ENCODE assay signal across 17 cellular contexts in the genomic region with DNA sequence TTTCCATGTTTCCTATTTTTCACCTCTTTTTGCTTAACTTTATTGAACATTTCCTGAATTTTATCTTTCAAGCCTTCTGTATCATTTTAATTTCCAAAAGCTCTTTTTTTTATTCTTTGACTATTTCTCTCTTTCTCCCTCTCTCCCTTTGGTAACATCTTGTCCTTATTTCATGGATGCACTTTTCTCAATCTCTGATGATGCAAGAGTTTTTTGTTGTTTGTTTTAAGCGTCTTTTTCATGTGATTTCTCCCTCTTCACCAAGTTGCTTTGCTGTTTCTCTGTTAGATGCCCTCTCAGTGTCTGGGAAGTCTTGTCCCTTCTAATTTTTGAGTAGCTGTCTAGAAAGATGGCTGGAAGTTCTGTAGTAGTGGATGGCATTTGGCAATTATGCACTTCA.
DNase-seq lines count a peak whose midpoint lies in the region; ATAC-seq and TF ChIP-seq lines count a peak whose summit lies in the region.
"Had no signal": no experiment of that assay in that cellular context is flagged by ENCODE, and none has a peak within 500 bp of the region (broad histone marks: within the 10 kb centered on the region; RNA-seq: fewer than 3 reads in every experiment).

No MANE protein-coding gene starts in this region.

- H3K9ac ChIP-seq in GM23248, result no peak overlapping the region

- H3K27ac ChIP-seq in GM23338 (ENCODE audit: low read depth) (no peak overlapping the region), thoracic aorta (peak overlapping the region; percentile 63 to 83), GM23248 (no peak overlapping the region)

- H3K9me3 ChIP-seq in thoracic aorta (no peaks in the 10 kb centered on the region), GM23248 (ENCODE audit: low read depth) (no peaks in the 10 kb centered on the region)
- H3K9me3 ChIP-seq: BE2C, HAP-1 had no signal

- no peaks in the 10 kb centered on the region for H3K9me3 Mint-ChIP-seq in GM23338
- peaks cover 3% of the 10 kb centered on the region for H3K9me3 Mint-ChIP-seq in activated T-cell treated with anti-CD3 and anti-CD28 coated beads, Interleukin-2, amount 50 U/mL, for 4 hours
- H3K9me3 Mint-ChIP-seq: CD4-positive, alpha-beta T cell had no signal

- in situ Hi-C loops in GM23248 (cut with MboI), result no loop called here

- WGBS in GM23248 (ENCODE audit: low coverage in 1 of 2, low lambda C conversion rate in 2 of 2, missing lambda C conversion rate in 2 of 2), 2 experiments, result 21 to 23% methylated on average over 1 of the region's 1 CpG

- no peak for TF ChIP-seq CTCF in GM23338 (conservative IDR thresholded peaks at IDR 0.05; ENCODE audit: low read depth in 2 of 2)
- no peak for TF ChIP-seq CTCF in fibroblast of villous mesenchyme (IDR thresholded peaks at IDR 0.05; ENCODE audit: insufficient read depth, low read depth, low read length)
- no peak for TF ChIP-seq CTCF in thoracic aorta (IDR thresholded peaks at IDR 0.05)

- peaks cover 13% of the 10 kb centered on the region for H3K36me3 Mint-ChIP-seq in GM23338 (ENCODE audit: low read depth)
- peaks cover 20% of the 10 kb centered on the region for H3K36me3 Mint-ChIP-seq in activated T-cell treated with anti-CD3 and anti-CD28 coated beads, Interleukin-2, amount 50 U/mL, for 4 hours (ENCODE audit: insufficient read depth)

- ATAC-seq in GM23338 (no peak), thoracic aorta (ENCODE audit: insufficient number of reproducible peaks, low FRiP score, low read depth) (no peak)
- no peak for ATAC-seq in activated T-cell treated with anti-CD3 and anti-CD28 coated beads, Interleukin-2, amount 50 U/mL, for 4 hours

- DNase-seq in GM23338 (ENCODE audit: low spot score) (no peak), amniotic epithelial cell (ENCODE audit: low read depth) (peak; percentile 55), fibroblast of villous mesenchyme (ENCODE audit: low read depth) (peak; percentile 48), thoracic aorta (ENCODE audit: low spot score) (no peak), SW480 (ENCODE audit: low spot score) (no peak), GM23248 (no peak)
- no peak for DNase-seq in activated T-cell treated with anti-CD3 and anti-CD28 coated beads, Interleukin-2, amount 50 U/mL, for 4 hours
- DNase-seq: BE2C; CD4-positive, alpha-beta T cell; Kasumi-1; NCI-H1417; NCI-H187 treated with DMSO at 0.1 percent for 48 hours; NCI-H446 treated with DMSO at 0.1 percent for 48 hours; OCI-M1; RPMI8226; SIG-M5 had no signal

- H3K4me3 ChIP-seq in GM23338, result no peak overlapping the region
- H3K4me3 ChIP-seq in fibroblast of villous mesenchyme (ENCODE audit: low read depth, low read length), result no peak overlapping the region
- H3K4me3 ChIP-seq in thoracic aorta, result no peak overlapping the region
- no peak overlapping the region for H3K4me3 ChIP-seq in GM23248
- H3K4me3 ChIP-seq: HAP-1 had no signal

- H3F3A ChIP-seq in GM23338 (replicated peaks; ENCODE audit: low read depth), result no peaks in the 10 kb centered on the region
- peaks cover 16% of the 10 kb centered on the region for H3F3A ChIP-seq in GM23248 (ENCODE audit: insufficient read depth)

- H4K20me1 ChIP-seq in GM23338 (replicated peaks; ENCODE audit: insufficient read depth) (no peaks in the 10 kb centered on the region), GM23248 (ENCODE audit: insufficient read depth) (no peaks in the 10 kb centered on the region)

- H2AFZ ChIP-seq in GM23338, result no peak overlapping the region
- H2AFZ ChIP-seq in GM23248, result no peak overlapping the region

- H3K4me2 ChIP-seq in GM23338 (no peak overlapping the region), GM23248 (ENCODE audit: unreplicated experiment) (no peak overlapping the region)

- H3K4me1 ChIP-seq in GM23338 (ENCODE audit: insufficient read depth), result 0 out of 2 replicates have a peak, but pooled peaks cover under 1% of the 10 kb centered on the region
- peaks cover 28 to 90% of the 10 kb centered on the region in 2 donors for H3K4me1 ChIP-seq in thoracic aorta (ENCODE audit: control insufficient read depth in 1 of 2, low read depth in 2 of 2)
- peaks cover 22% of the 10 kb centered on the region for H3K4me1 ChIP-seq in GM23248 (ENCODE audit: insufficient read depth)
- H3K4me1 ChIP-seq: HAP-1 had no signal

- no peaks in the 10 kb centered on the region for H3K27me3 ChIP-seq in GM23338 (ENCODE audit: insufficient read depth)
- no peaks in the 10 kb centered on the region for H3K27me3 ChIP-seq in thoracic aorta (replicated peaks; ENCODE audit: insufficient read depth)
- no peaks in the 10 kb centered on the region for H3K27me3 ChIP-seq in GM23248 (replicated peaks; ENCODE audit: insufficient read depth)
- H3K27me3 ChIP-seq: BE2C had no signal

- H3K79me2 ChIP-seq in GM23338 (replicated peaks; ENCODE audit: insufficient read depth) (peaks cover 51% of the 10 kb centered on the region), GM23248 (ENCODE audit: insufficient read depth) (peaks cover 92% of the 10 kb centered on the region)

- H3K4me3 Mint-ChIP-seq in GM23338, result no peak overlapping the region
- H3K4me3 Mint-ChIP-seq in activated T-cell treated with anti-CD3 and anti-CD28 coated beads, Interleukin-2, amount 50 U/mL, for 4 hours, result no peak overlapping the region
- H3K4me3 Mint-ChIP-seq: CD4-positive, alpha-beta T cell had no signal

- peaks cover 14% of the 10 kb centered on the region for H3K4me1 Mint-ChIP-seq in GM23338
- H3K4me1 Mint-ChIP-seq in activated T-cell treated with anti-CD3 and anti-CD28 coated beads, Interleukin-2, amount 50 U/mL, for 4 hours (ENCODE audit: low read depth), result no peaks in the 10 kb centered on the region

- peaks cover 1% of the 10 kb centered on the region for H3K27me3 Mint-ChIP-seq in GM23338 (ENCODE audit: insufficient read depth, low read depth, poor library complexity)
- H3K27me3 Mint-ChIP-seq in activated T-cell treated with anti-CD3 and anti-CD28 coated beads, Interleukin-2, amount 50 U/mL, for 4 hours (ENCODE audit: low read depth), result no peaks in the 10 kb centered on the region
- H3K27me3 Mint-ChIP-seq: CD4-positive, alpha-beta T cell had no signal

- H3K9me2 ChIP-seq in GM23338 (ENCODE audit: insufficient read depth) (no peaks in the 10 kb centered on the region), GM23248 (ENCODE audit: insufficient read depth) (no peaks in the 10 kb centered on the region)

- H3K27ac Mint-ChIP-seq in GM23338, result 0 out of 2 replicates have a peak overlapping the region, but pooled peaks have one; percentile 3
- H3K27ac Mint-ChIP-seq: CD4-positive, alpha-beta T cell had no signal

- no peaks in the 10 kb centered on the region for H3K36me3 ChIP-seq in GM23338 (ENCODE audit: insufficient read depth)
- H3K36me3 ChIP-seq in thoracic aorta, result no peaks in the 10 kb centered on the region
- no peaks in the 10 kb centered on the region for H3K36me3 ChIP-seq in GM23248 (ENCODE audit: low read depth)
- H3K36me3 ChIP-seq: HAP-1 had no signal

TF ChIP-seq in GM23338, 12 proteins besides CTCF, POLR2A, EP300 and RAD21 (continues in another document):
- TF ChIP-seq EZH2 (IDR thresholded peaks at IDR 0.05; ENCODE audit: low read depth, unreplicated experiment) (no peak), CREB1 (CRISPR knock-in tag; IDR thresholded peaks at IDR 0.05; ENCODE audit: low read depth) (no peak)
- TF ChIP-seq, protein P1, sequence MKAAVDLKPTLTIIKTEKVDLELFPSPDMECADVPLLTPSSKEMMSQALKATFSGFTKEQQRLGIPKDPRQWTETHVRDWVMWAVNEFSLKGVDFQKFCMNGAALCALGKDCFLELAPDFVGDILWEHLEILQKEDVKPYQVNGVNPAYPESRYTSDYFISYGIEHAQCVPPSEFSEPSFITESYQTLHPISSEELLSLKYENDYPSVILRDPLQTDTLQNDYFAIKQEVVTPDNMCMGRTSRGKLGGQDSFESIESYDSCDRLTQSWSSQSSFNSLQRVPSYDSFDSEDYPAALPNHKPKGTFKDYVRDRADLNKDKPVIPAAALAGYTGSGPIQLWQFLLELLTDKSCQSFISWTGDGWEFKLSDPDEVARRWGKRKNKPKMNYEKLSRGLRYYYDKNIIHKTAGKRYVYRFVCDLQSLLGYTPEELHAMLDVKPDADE (IDR thresholded peaks at IDR 0.05), result no peak

Comparison
In these comparisons a context has a peak if more than half of its experiments do, and no peak if none do; other contexts are left out.
1. DNase-seq: peak in amniotic epithelial cell (single experiment) and fibroblast of villous mesenchyme (single experiment); none in GM23338 (single experiment), thoracic aorta (single experiment), SW480 (single experiment), GM23248 (single experiment) and activated T-cell treated with anti-CD3 and anti-CD28 coated beads, Interleukin-2, amount 50 U/mL, for 4 hours (single experiment).
2. H3K27ac ChIP-seq: peak in thoracic aorta (2 of 2); none in GM23338 (single experiment) and GM23248 (single experiment).